In genomic region chr1:204806943-204807624, GRCh38 we compare ENCODE assay signal across 8 cellular contexts.
A peak's percentile ranks its signal among the peaks of the same experiment; 100 is the strongest.
DNase-seq lines count a peak whose midpoint lies in the region; ATAC-seq and TF ChIP-seq lines count a peak whose summit lies in the region.

No MANE protein-coding gene starts in this region.

- H3K9ac ChIP-seq in OCI-LY3 (ENCODE audit: low read length): peak overlapping the region; percentile 60
- H3K9ac ChIP-seq in muscle layer of colon (ENCODE audit: low read length): no peak overlapping the region

- no peaks in the 10 kb centered on the region for H3K9me3 ChIP-seq in OCI-LY3 (ENCODE audit: insufficient read depth, low read length)
- no peaks in the 10 kb centered on the region for H3K9me3 ChIP-seq in muscle layer of colon (ENCODE audit: low read length)

- TF ChIP-seq CTCF in OCI-LY3 (IDR thresholded peaks at IDR 0.05; ENCODE audit: low read depth, low read length): peak; percentile 100

- peak overlapping the region; percentile 95 for H2AFZ ChIP-seq in OCI-LY3 (ENCODE audit: low read depth, low read length)

- no peaks in the 10 kb centered on the region for H4K20me1 ChIP-seq in OCI-LY3 (ENCODE audit: insufficient read depth, low read length)

- H3K27ac ChIP-seq in OCI-LY3 (ENCODE audit: low read length): no peak overlapping the region
- H3K27ac ChIP-seq in muscle layer of colon (ENCODE audit: low read depth, low read length): peak overlapping the region; percentile 14

- ATAC-seq in GM21717 (IDR thresholded peaks at IDR 0.05; ENCODE audit: unreplicated experiment) (peak; percentile 87), esophagus mucosa (peak; percentile 90)

- H3K27ac Mint-ChIP-seq in IgD-negative memory B cell: peak overlapping the region in 2 of 3 donors; percentile 52 to 91

- H3K79me2 ChIP-seq in OCI-LY3 (ENCODE audit: low read length): no peaks in the 10 kb centered on the region

- DNase-seq in D341Med (ENCODE audit: low spot score) (peak; percentile 95), activated T-cell treated with anti-CD3 and anti-CD28 coated beads for 48 hours (ENCODE audit: low read depth) (peak; percentile 80)
- peak; percentile 53 to 69 for DNase-seq in stimulated activated CD8-positive, alpha-beta memory T cell treated with anti-CD3 and anti-CD28 coated beads, Interleukin-4, amount 100 ng/mL, for 4 hours (ENCODE audit: low read depth in 2 of 2, low spot score in 1 of 2)

- peak overlapping the region; percentile 48 to 95 (median 90) for H3K4me3 Mint-ChIP-seq in IgD-negative memory B cell

- no peaks in the 10 kb centered on the region for H3K36me3 Mint-ChIP-seq in IgD-negative memory B cell

- H3K4me1 ChIP-seq in OCI-LY3 (ENCODE audit: low read length) (peaks cover 12% of the 10 kb centered on the region), muscle layer of colon (ENCODE audit: insufficient read depth, low read length) (peaks cover 8% of the 10 kb centered on the region)

- peak overlapping the region; percentile 86 for H3K4me3 ChIP-seq in OCI-LY3 (ENCODE audit: low read length)
- H3K4me3 ChIP-seq in muscle layer of colon (ENCODE audit: low read depth in 1 of 2, low read length in 2 of 2): peak overlapping the region; percentile 22 to 70

- H3K27me3 Mint-ChIP-seq in IgD-negative memory B cell: no peaks in the 10 kb centered on the region

- no peaks in the 10 kb centered on the region for H3K36me3 ChIP-seq in OCI-LY3 (replicated peaks; ENCODE audit: low read depth, low read length)
- H3K36me3 ChIP-seq in muscle layer of colon (ENCODE audit: insufficient read depth, low read length): no peaks in the 10 kb centered on the region

- peak overlapping the region; percentile 92 for H3K4me2 ChIP-seq in OCI-LY3 (ENCODE audit: low read length)

- peaks cover 24% of the 10 kb centered on the region for H3K27me3 ChIP-seq in OCI-LY3 (ENCODE audit: low read depth, low read length)
- H3K27me3 ChIP-seq in muscle layer of colon (ENCODE audit: control insufficient read depth in 1 of 2, insufficient read depth in 2 of 2, low read length in 2 of 2): no peaks in the 10 kb centered on the region

- H3K4me1 Mint-ChIP-seq in IgD-negative memory B cell: peaks cover 0 to 15% (median 3%) of the 10 kb centered on the region in 3 donors

- H3K9me3 Mint-ChIP-seq in IgD-negative memory B cell: no peaks in the 10 kb centered on the region
